Comparison of ENCODE assay signal across 9 cellular contexts in the genomic region with DNA sequence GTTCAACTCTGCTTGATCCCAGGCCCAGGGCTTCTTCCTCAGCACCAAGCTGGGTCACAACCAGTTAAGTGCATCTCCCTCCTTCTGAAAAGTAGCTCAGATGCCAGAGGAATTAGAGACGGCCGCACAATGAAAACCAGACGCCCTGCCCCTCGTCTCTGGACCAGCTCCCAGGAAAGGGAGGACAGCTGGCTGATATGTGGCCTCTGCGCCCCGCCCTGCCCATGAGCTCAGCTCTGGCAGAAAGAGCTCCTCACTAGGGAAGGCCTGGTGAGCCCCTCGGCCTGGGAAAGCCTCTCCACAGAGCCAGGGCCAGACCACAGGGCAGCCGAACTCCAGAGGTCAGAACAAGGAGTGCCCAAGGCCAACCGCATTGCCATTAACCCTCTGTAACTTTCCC. TPM values are rescaled to one million over a fixed set of nuclear protein-coding genes. Genes with fewer than 3 reads are reported as not detected.
DNase-seq lines count a peak whose midpoint lies in the region; ATAC-seq, FAIRE-seq and TF ChIP-seq lines count a peak whose summit lies in the region.
"Had no signal": no experiment of that assay in that cellular context is flagged by ENCODE, and none has a peak within 500 bp of the region (broad histone marks: within the 10 kb centered on the region; RNA-seq: fewer than 3 reads in every experiment).

No MANE protein-coding gene starts in this region.

- dilution Hi-C loops in keratinocyte (cut with MboI; ENCODE audit: extremely low pct_ligation_motif_present, low sequenced_read_pairs) = no loop called here

- H4K20me1 ChIP-seq in keratinocyte (ENCODE audit: control insufficient read depth, extremely low read depth, insufficient read depth, low read length) = no peaks in the 10 kb centered on the region

- H3K27ac Mint-ChIP-seq in brain = peak overlapping the region; percentile 69 to 96 (median 92)

- H3K9ac ChIP-seq in keratinocyte (ENCODE audit: control insufficient read depth, extremely low read depth, insufficient read depth, low read length) = no peak overlapping the region

- peak overlapping the region in 1 of 5 experiments; percentile 51 for H3K4me3 Mint-ChIP-seq in brain

- no peak overlapping the region for H3K4me2 ChIP-seq in keratinocyte (ENCODE audit: control insufficient read depth, extremely low read depth, insufficient read depth, low read depth, low read length)

- H3K4me3 ChIP-seq in keratinocyte (ENCODE audit: control insufficient read depth in 2 of 3, extremely low read depth in 1 of 3, insufficient read depth in 2 of 3, low read depth in 1 of 3, low read length in 3 of 3) (no peak overlapping the region), skin epidermis (no peak overlapping the region)

- no peaks in the 10 kb centered on the region for H3K36me3 ChIP-seq in keratinocyte (ENCODE audit: control insufficient read depth in 2 of 2, extremely low read depth in 1 of 2, insufficient read depth in 2 of 2, low read length in 2 of 2)

- no peak overlapping the region for H3K27ac ChIP-seq in keratinocyte (ENCODE audit: control insufficient read depth, insufficient read depth, low read length)
- H3K27ac ChIP-seq in skin epidermis = peak overlapping the region in 17 of 21 experiments; percentile 11 to 85 (median 80)
- H3K27ac ChIP-seq: foreskin keratinocyte had no signal

- no peak for TF ChIP-seq POLR2A in GM18505 (IDR thresholded peaks at IDR 0.05; ENCODE audit: borderline replicate concordance, extremely low read depth, insufficient read depth, insufficient read length)

- no peaks in the 10 kb centered on the region for H3K27me3 ChIP-seq in keratinocyte (ENCODE audit: control insufficient read depth, extremely low read depth, insufficient read depth, low read length)

- H3K79me2 ChIP-seq in keratinocyte (ENCODE audit: control insufficient read depth, insufficient read depth, low read length) = no peaks in the 10 kb centered on the region

- no peaks in the 10 kb centered on the region for H3K36me3 Mint-ChIP-seq in brain

- H3K4me1 Mint-ChIP-seq in brain = peaks cover 64% of the 10 kb centered on the region

- ATAC-seq in HG03469 (IDR thresholded peaks at IDR 0.05; ENCODE audit: unreplicated experiment) = no peak
- ATAC-seq in GM18505 (IDR thresholded peaks at IDR 0.05; ENCODE audit: unreplicated experiment) = no peak
- ATAC-seq: foreskin keratinocyte had no signal

- DNase-seq in GM04504 (ENCODE audit: low read depth) = peak; percentile 91
- DNase-seq in keratinocyte (ENCODE audit: low read depth, low spot score) = no peak
- DNase-seq in activated gamma-delta T cell (lab: John Stamatoyannopoulos, UW) = no peak
- no peak for DNase-seq in UCSD-AML1 (lab: John Stamatoyannopoulos, UW; ENCODE audit: unreplicated experiment)
- DNase-seq: foreskin keratinocyte had no signal

- H3K27me3 Mint-ChIP-seq in brain = peaks cover 5% of the 10 kb centered on the region

- no peaks in the 10 kb centered on the region for H3K4me1 ChIP-seq in keratinocyte (ENCODE audit: control insufficient read depth, extremely low read depth, insufficient read depth, low read length)
- H3K4me1 ChIP-seq: foreskin keratinocyte had no signal

- FAIRE-seq in keratinocyte (lab: Jason Lieb, UNC) = no peak

- TF ChIP-seq CTCF in brain (conservative IDR thresholded peaks at IDR 0.05) (no peak), keratinocyte (optimal IDR thresholded peaks at IDR 0.05 in 1 of 3, IDR thresholded peaks at IDR 0.05 in 1 of 3, conservative IDR thresholded peaks at IDR 0.05 in 1 of 3; ENCODE audit: extremely low read depth in 1 of 3, insufficient read depth in 2 of 3, low read length in 3 of 3) (no peak)

- peak overlapping the region; percentile 6 for H2AFZ ChIP-seq in keratinocyte (ENCODE audit: control insufficient read depth, low read length)

- H3K9me3 Mint-ChIP-seq in brain = peaks cover 0 to 9% (median 0%) of the 10 kb centered on the region in 5 experiments

- no peaks in the 10 kb centered on the region for H3K9me3 ChIP-seq in keratinocyte (ENCODE audit: control insufficient read depth, low read depth, low read length)

- no peaks in the 10 kb centered on the region for H3K9me1 ChIP-seq in keratinocyte (ENCODE audit: control insufficient read depth, extremely low read depth, insufficient read depth, low read length)

RNA-seq across cellular contexts. Expression of a gene that starts 18.1 kb away (rescaled TPM):
- polyA plus RNA-seq in brain (ENCODE audit: insufficient read depth, low read depth, low replicate concordance) (24.1 TPM), keratinocyte (not detected in 3 replicates)
- polyA plus RNA-seq in keratinocyte (2011; ENCODE audit: low read depth) = not detected
- polyA plus RNA-seq in keratinocyte (2011; cell fraction: cytosol; rRNA removed) = not detected in 2 replicates
- not detected in 2 replicates for polyA plus RNA-seq in keratinocyte (2011; cell fraction: nucleus; rRNA removed)
- polyA plus RNA-seq in keratinocyte (2012; ENCODE audit: low replicate concordance) = not detected in 2 replicates
- polyA minus RNA-seq in keratinocyte = not detected in 3 replicates
- not detected for polyA minus RNA-seq in keratinocyte (2011; cell fraction: cytosol; rRNA and poly(A)+ RNA removed)
- polyA minus RNA-seq in keratinocyte (2011; cell fraction: nucleus; rRNA and poly(A)+ RNA removed) = not detected in 2 replicates
- polyA plus RNA-seq: foreskin keratinocyte had no signal

Comparison
In these comparisons a context has a peak if more than half of its experiments do, and no peak if none do; other contexts are left out.
1. RNA of a gene that starts 18.1 kb away (polyA plus RNA-seq): 24.1 TPM in brain (single experiment); not detected in keratinocyte; every median in the first group is over 10 times any median in the second.